ENCODE assay signal across 13 cellular contexts in the genomic region with DNA sequence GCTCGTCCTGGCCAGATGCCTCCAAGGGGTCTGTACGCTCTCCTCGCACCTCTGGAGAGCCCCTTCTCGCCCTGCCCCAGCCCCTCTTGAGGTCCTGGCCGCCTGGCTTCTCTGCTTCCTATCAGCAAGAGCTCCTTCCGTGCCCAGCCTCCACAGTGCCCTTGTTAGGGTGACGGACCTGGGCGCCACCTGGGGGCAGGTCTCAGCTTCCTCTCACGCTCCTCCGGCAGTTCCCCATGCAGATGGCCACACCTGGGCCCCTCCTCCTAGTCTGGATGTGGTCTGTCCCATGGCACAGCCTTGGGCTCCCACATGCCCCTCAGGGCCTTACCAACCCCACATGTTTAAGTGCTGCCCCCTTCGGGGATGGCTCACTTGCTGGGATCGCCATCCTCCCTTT. TPM values are rescaled to one million over a fixed set of nuclear protein-coding genes. Genes with fewer than 3 reads are reported as not detected.
"Had no signal": no experiment of that assay in that cellular context is flagged by ENCODE, and none has a peak within 500 bp of the region (broad histone marks: within the 10 kb centered on the region; RNA-seq: fewer than 3 reads in every experiment).

No MANE protein-coding gene starts in this region.

RNA-seq across cellular contexts. Expression of gene TMEM191B, which starts 6.7 kb away (rescaled TPM):
- total RNA-seq: activated CD4-positive, alpha-beta T cell treated with anti-CD3 and anti-CD28 coated beads, Interleukin-2, amount 10 ng/mL, durations not matched to agents 24 days and 14 days; T-helper 1 cell treated with Interleukin-12 subunit alpha and Interleukin-12 subunit beta and Interleukin-4 antibody, amounts not matched to agents 30 ng/mL and 1 ng/mL, for 36 hours; T-helper 2 cell treated with Interferon-gamma antibody and Interleukin-4, amounts not matched to agents 100 ng/mL and 5 ng/mL, for 36 hours had no signal

RNA-seq across cellular contexts. Expression of gene GGTLC3, which starts 16.4 kb away (rescaled TPM):
- total RNA-seq: activated B cell treated with CpG ODN at 0.5 μM for 24 hours; activated CD4-positive, alpha-beta memory T cell treated with anti-CD3 and anti-CD28 coated beads for 36 hours; activated CD4-positive, alpha-beta memory T cell treated with anti-CD3 and anti-CD28 coated beads, Interleukin-2, amount 10 ng/mL, durations not matched to agents 7 days and 5 days; activated CD4-positive, alpha-beta T cell treated with anti-CD3 and anti-CD28 coated beads for 36 hours; activated CD4-positive, alpha-beta T cell treated with anti-CD3 and anti-CD28 coated beads, Interleukin-2, amount 10 ng/mL, durations not matched to agents 24 days and 14 days; activated CD4-positive, alpha-beta T cell treated with anti-CD3 and anti-CD28 coated beads, Interleukin-2, amount 10 ng/mL, durations not matched to agents 7 days and 5 days; activated CD8-positive, alpha-beta memory T cell treated with anti-CD3 and anti-CD28 coated beads for 36 hours; activated CD8-positive, alpha-beta memory T cell treated with anti-CD3 and anti-CD28 coated beads, Interleukin-2, amount 10 ng/mL, durations not matched to agents 7 days and 5 days; activated CD8-positive, alpha-beta T cell treated with anti-CD3 and anti-CD28 coated beads, Interleukin-2, amount 10 ng/mL, durations not matched to agents 7 days and 5 days; T-cell; T-helper 1 cell treated with Interleukin-12 subunit alpha and Interleukin-12 subunit beta and Interleukin-4 antibody, amounts not matched to agents 30 ng/mL and 1 ng/mL, for 36 hours; T-helper 17 cell; T-helper 2 cell treated with Interferon-gamma antibody and Interleukin-4, amounts not matched to agents 100 ng/mL and 5 ng/mL, for 36 hours had no signal
